8 cellular contexts compared by ENCODE assay signal in the genomic region with DNA sequence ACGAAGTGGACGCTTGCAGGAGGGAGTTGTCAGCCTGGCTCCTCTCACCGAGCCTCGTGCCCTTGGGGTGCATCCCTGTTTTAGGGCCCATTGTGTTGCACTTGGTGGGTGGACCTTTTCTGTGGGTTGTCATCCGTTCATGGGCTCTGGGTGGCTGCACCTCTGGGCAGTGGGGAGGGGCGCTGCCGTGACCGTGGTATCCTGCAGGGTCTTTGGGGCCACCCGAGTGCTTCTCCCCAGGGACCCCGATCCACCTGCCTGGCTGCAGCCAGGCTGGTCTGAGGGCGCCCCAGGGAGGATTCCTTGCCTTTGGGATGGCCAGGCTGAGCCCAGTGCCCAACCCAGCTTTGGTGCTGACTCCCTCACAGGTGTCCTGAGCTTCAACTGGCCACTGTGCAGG.
"Had no signal": no experiment of that assay in that cellular context is flagged by ENCODE, and none has a peak within 500 bp of the region (broad histone marks: within the 10 kb centered on the region; RNA-seq: fewer than 3 reads in every experiment).

No MANE protein-coding gene starts in this region.

- H3K9me3 Mint-ChIP-seq: GM23338, HFFc6, IgD-negative memory B cell had no signal

- H3K4me2 ChIP-seq: GM23338, KMS-11 had no signal

- H3K4me3 ChIP-seq: GM23338, HAP-1 had no signal

- H3K4me1 Mint-ChIP-seq: IgD-negative memory B cell had no signal

- H3K27ac Mint-ChIP-seq: GM23338, HFFc6, IgD-negative memory B cell had no signal

- H3K36me3 ChIP-seq: HAP-1 had no signal

- H3K36me3 Mint-ChIP-seq: IgD-negative memory B cell had no signal

- H3K9ac ChIP-seq: KMS-11 had no signal

- H2AFZ ChIP-seq: GM23338 had no signal

- H3K27ac ChIP-seq: HL-60, KMS-11 had no signal

- H3K9me3 ChIP-seq: HAP-1 had no signal

- H3K4me3 Mint-ChIP-seq: GM23338, HFFc6, IgD-negative memory B cell had no signal

- DNase-seq: H7, HFFc6, KBM-7 had no signal
